Comparison of ENCODE assay signal across 17 cellular contexts in the genomic region with DNA sequence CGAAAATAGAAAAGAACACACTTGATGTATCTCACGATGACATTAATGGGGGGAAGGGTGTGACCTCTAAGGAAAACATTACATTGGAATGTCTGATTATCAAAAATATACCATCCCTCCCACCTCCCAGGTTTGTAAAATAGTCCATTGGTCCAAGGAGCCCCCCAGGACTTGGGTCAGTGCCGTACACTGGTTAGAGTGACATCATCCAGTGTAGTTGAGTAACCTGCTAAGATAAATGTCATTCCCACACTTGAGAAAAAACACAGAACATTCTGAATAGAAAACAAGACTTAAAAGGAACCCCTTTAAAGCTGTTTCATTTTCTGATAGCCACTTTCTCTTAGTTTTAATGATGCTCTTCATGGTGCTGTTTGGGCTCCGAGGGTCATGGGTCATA. TPM values are rescaled to one million over a fixed set of nuclear protein-coding genes. Genes with fewer than 3 reads are reported as not detected.
DNase-seq lines count a peak whose midpoint lies in the region; ATAC-seq, FAIRE-seq and TF ChIP-seq lines count a peak whose summit lies in the region.
"Had no signal": no experiment of that assay in that cellular context is flagged by ENCODE, and none has a peak within 500 bp of the region (broad histone marks: within the 10 kb centered on the region; RNA-seq: fewer than 3 reads in every experiment).

No MANE protein-coding gene starts in this region.

- H3K4me1 ChIP-seq in SJCRH30 = peaks cover 7% of the 10 kb centered on the region; the same call in 1 of the 2 replicates

- H3K9me3 Mint-ChIP-seq in chondrocyte (ENCODE audit: low read depth) = no peaks in the 10 kb centered on the region
- no peaks in the 10 kb centered on the region for H3K9me3 Mint-ChIP-seq in activated CD4-positive, alpha-beta memory T cell treated with anti-CD3 and anti-CD28 coated beads, Interleukin-2, amount 10 ng/mL, durations not matched to agents 7 days and 5 days
- H3K9me3 Mint-ChIP-seq: CD4-positive, alpha-beta T cell had no signal

- no peaks in the 10 kb centered on the region for H3K27me3 ChIP-seq in SJCRH30

- ATAC-seq in GM21390 (IDR thresholded peaks at IDR 0.05; ENCODE audit: unreplicated experiment) = no peak

- POLR2A ChIA-PET in activated CD4-positive, alpha-beta memory T cell treated with anti-CD3 and anti-CD28 coated beads, Interleukin-2, amount 10 ng/mL, durations not matched to agents 7 days and 5 days (lab: Charles Lee) = no interaction called here

- H3K27ac Mint-ChIP-seq in chondrocyte (ENCODE audit: unreplicated experiment) = peak overlapping the region; percentile 42
- no peak overlapping the region for H3K27ac Mint-ChIP-seq in activated CD4-positive, alpha-beta memory T cell treated with anti-CD3 and anti-CD28 coated beads, Interleukin-2, amount 10 ng/mL, durations not matched to agents 7 days and 5 days
- H3K27ac Mint-ChIP-seq: B cell; CD4-positive, alpha-beta T cell had no signal

- H3K4me3 ChIP-seq in SJCRH30 = no peak overlapping the region
- H3K4me3 ChIP-seq: HAP-1 had no signal

- no peak for FAIRE-seq in D721Med (lab: Jason Lieb, UNC)
- FAIRE-seq: A204.1, GM12891, H1 had no signal

- H3K27me3 Mint-ChIP-seq in chondrocyte (ENCODE audit: low read depth) = no peaks in the 10 kb centered on the region
- no peaks in the 10 kb centered on the region for H3K27me3 Mint-ChIP-seq in activated CD4-positive, alpha-beta memory T cell treated with anti-CD3 and anti-CD28 coated beads, Interleukin-2, amount 10 ng/mL, durations not matched to agents 7 days and 5 days
- H3K27me3 Mint-ChIP-seq: B cell; CD4-positive, alpha-beta T cell had no signal

- peak; percentile 68 for DNase-seq in NCI-H226
- DNase-seq in chondrocyte (ENCODE audit: low spot score) = no peak
- peak; percentile 37 for DNase-seq in iris pigment epithelial cell (ENCODE audit: low read depth)
- DNase-seq in D721Med (ENCODE audit: insufficient read length, low spot score) = no peak
- DNase-seq in SJCRH30 = no peak
- no peak for DNase-seq in activated CD4-positive, alpha-beta memory T cell treated with anti-CD3 and anti-CD28 coated beads, Interleukin-2, amount 10 ng/mL, durations not matched to agents 7 days and 5 days
- DNase-seq: C1 segment of cervical spinal cord; Calu3; CD4-positive, alpha-beta T cell; DMS79 treated with DMSO at 0.1 percent for 48 hours; EL had no signal

- H3K36me3 Mint-ChIP-seq in chondrocyte (ENCODE audit: low read depth) = peaks cover 3% of the 10 kb centered on the region
- H3K36me3 Mint-ChIP-seq in activated CD4-positive, alpha-beta memory T cell treated with anti-CD3 and anti-CD28 coated beads, Interleukin-2, amount 10 ng/mL, durations not matched to agents 7 days and 5 days (ENCODE audit: low read depth) = peaks cover 11% of the 10 kb centered on the region

- H3K27ac ChIP-seq in SJCRH30 = no peak overlapping the region

- TF ChIP-seq CTCF in chondrocyte (IDR thresholded peaks at IDR 0.05) (no peak), D721Med (IDR thresholded peaks at IDR 0.05; ENCODE audit: insufficient read depth, missing control alignments) (no peak)

- peaks cover 31% of the 10 kb centered on the region for H3K36me3 ChIP-seq in SJCRH30

- H3K9me3 ChIP-seq in SJCRH30 (replicated peaks) = no peaks in the 10 kb centered on the region
- H3K9me3 ChIP-seq: HAP-1 had no signal

- H3K4me3 Mint-ChIP-seq in chondrocyte (ENCODE audit: unreplicated experiment) = no peak overlapping the region
- H3K4me3 Mint-ChIP-seq in activated CD4-positive, alpha-beta memory T cell treated with anti-CD3 and anti-CD28 coated beads, Interleukin-2, amount 10 ng/mL, durations not matched to agents 7 days and 5 days = no peak overlapping the region
- H3K4me3 Mint-ChIP-seq: B cell; CD4-positive, alpha-beta T cell had no signal

- CTCF ChIA-PET in activated CD4-positive, alpha-beta memory T cell treated with anti-CD3 and anti-CD28 coated beads, Interleukin-2, amount 10 ng/mL, durations not matched to agents 7 days and 5 days (lab: Charles Lee) = interaction anchor here (1.2 to 1.5 kb wide), 2 partner anchors 262 to 328 kb away, joined by 3 to 4 read pairs; no protein-coding TSS in a partner anchor

- H3K4me1 Mint-ChIP-seq in chondrocyte (ENCODE audit: low read depth) = peaks cover 12% of the 10 kb centered on the region
- peaks cover 2% of the 10 kb centered on the region for H3K4me1 Mint-ChIP-seq in activated CD4-positive, alpha-beta memory T cell treated with anti-CD3 and anti-CD28 coated beads, Interleukin-2, amount 10 ng/mL, durations not matched to agents 7 days and 5 days
- H3K4me1 Mint-ChIP-seq: B cell had no signal

RNA-seq across cellular contexts. Expression of a gene that starts 15.2 kb away (rescaled TPM):
- 9.9 to 10.7 TPM (median 10.0 TPM) in 3 replicates for total RNA-seq in chondrocyte
- total RNA-seq in SJCRH30 (2014; rRNA removed; shearing (Covaris generic)) = 28.3 and 32.5 TPM in 2 replicates
- 10 to 100 TPM; 11.2 to 11.8 TPM for total RNA-seq in activated CD4-positive, alpha-beta memory T cell treated with anti-CD3 and anti-CD28 coated beads, Interleukin-2, amount 10 ng/mL, durations not matched to agents 7 days and 5 days

RNA-seq across cellular contexts. Expression of a gene that starts 31.7 kb away (rescaled TPM):
- 2.8 to 5.4 TPM (median 3.6 TPM) in 3 replicates for total RNA-seq in chondrocyte
- total RNA-seq in SJCRH30 (2014; rRNA removed; shearing (Covaris generic)) = 21.3 and 22.1 TPM in 2 replicates
- total RNA-seq in activated CD4-positive, alpha-beta memory T cell treated with anti-CD3 and anti-CD28 coated beads, Interleukin-2, amount 10 ng/mL, durations not matched to agents 7 days and 5 days = 1 to 10 TPM; 2.4 to 2.8 TPM
- total RNA-seq: Calu3 had no signal

Comparison
In these comparisons a context has a peak if more than half of its experiments do, and no peak if none do; other contexts are left out.
1. DNase-seq: peak in NCI-H226 (single experiment) and iris pigment epithelial cell (single experiment); none in chondrocyte (single experiment), D721Med (single experiment), SJCRH30 (0 of 2) and activated CD4-positive, alpha-beta memory T cell treated with anti-CD3 and anti-CD28 coated beads, Interleukin-2, amount 10 ng/mL, durations not matched to agents 7 days and 5 days (single experiment).